11 cellular contexts compared by ENCODE assay signal in genomic region chr7:50657341-50657873, GRCh38.
A peak's percentile ranks its signal among the peaks of the same experiment; 100 is the strongest.
DNase-seq lines count a peak whose midpoint lies in the region; ATAC-seq and TF ChIP-seq lines count a peak whose summit lies in the region.
"Had no signal": no experiment of that assay in that cellular context is flagged by ENCODE, and none has a peak within 500 bp of the region (broad histone marks: within the 10 kb centered on the region; RNA-seq: fewer than 3 reads in every experiment).

No MANE protein-coding gene starts in this region.

- intact Hi-C loops in heart right ventricle (cut with DNase I) (loop anchor here in 1 of 10 donors (10.0 kb wide), 1 partner anchor 137 kb away; no protein-coding TSS in a partner anchor), posterior vena cava (cut with DNase I) (no loop called here)

- H3K27me3 ChIP-seq in AG04450 (ENCODE audit: control insufficient read depth, insufficient read depth, low read length), result no peaks in the 10 kb centered on the region
- H3K27me3 ChIP-seq in adipocyte (replicated peaks; ENCODE audit: control insufficient read depth, insufficient read depth, low read length), result no peaks in the 10 kb centered on the region
- no peaks in the 10 kb centered on the region for H3K27me3 ChIP-seq in heart right ventricle

- CTCF ChIA-PET in AG04450 (lab: Charles Lee), result no interaction called here

- WGBS in heart right ventricle, 2 donors, result 13 to 38% methylated on average over 9 of the region's 9 CpGs

- H3K36me3 ChIP-seq in adipocyte (ENCODE audit: control insufficient read depth, insufficient read depth, low read length, severe bottlenecking) (peaks cover 10% of the 10 kb centered on the region), heart right ventricle (peaks cover 0 to 31% (median 0%) of the 10 kb centered on the region in 9 donors)

- peak overlapping the region; percentile 18 for H3K9ac ChIP-seq in adipocyte (ENCODE audit: low read length)

- DNase-seq in AG04450 (ENCODE audit: low read depth, low spot score), result no peak
- peak; percentile 79 for DNase-seq in adipocyte (ENCODE audit: low read depth)
- peak in 1 of 2 donors; percentile 48 for DNase-seq in heart right ventricle
- DNase-seq in posterior vena cava (ENCODE audit: low spot score), result peak; percentile 93
- DNase-seq in AML-193 (lab: John Stamatoyannopoulos, UW), result no peak
- DNase-seq in NCI-H1092 treated with DMSO at 0.1 percent for 48 hours (lab: John Stamatoyannopoulos, UW), result no peak
- DNase-seq: activated CD4-positive, alpha-beta memory T cell treated with anti-CD3 and anti-CD28 coated beads, Interleukin-2, amount 10 ng/mL, durations not matched to agents 7 days and 5 days; central memory CD4-positive, alpha-beta T cell; NCI-H2029 treated with DMSO at 0.1 percent for 48 hours had no signal

- H3K4me1 ChIP-seq in adipocyte (ENCODE audit: control insufficient read depth, insufficient read depth, low read length), result peaks cover 63% of the 10 kb centered on the region
- H3K4me1 ChIP-seq in heart right ventricle, result peaks cover 56 to 96% (median 87%) of the 10 kb centered on the region in 9 donors

- H3K9me3 ChIP-seq in AG04450 (ENCODE audit: control insufficient read depth, insufficient read depth, low read length), result no peaks in the 10 kb centered on the region
- H3K9me3 ChIP-seq in adipocyte (ENCODE audit: control insufficient read depth, low read length), result no peaks in the 10 kb centered on the region
- no peaks in the 10 kb centered on the region for H3K9me3 ChIP-seq in heart right ventricle

- no peak overlapping the region for H3K27ac ChIP-seq in AG04450 (ENCODE audit: low read depth, low read length)
- peak overlapping the region; percentile 19 to 84 (median 64) for H3K27ac ChIP-seq in heart right ventricle

- H3K4me3 ChIP-seq in AG04450 (ENCODE audit: low read depth, low read length), result no peak overlapping the region
- H3K4me3 ChIP-seq in adipocyte (ENCODE audit: low read length), result no peak overlapping the region
- H3K4me3 ChIP-seq in heart right ventricle, result no peak overlapping the region

- TF ChIP-seq CTCF in AG04450 (IDR thresholded peaks at IDR 0.05; ENCODE audit: low read depth, low read length) (peak; percentile 11; the same call in 1 of the 2 replicates), heart right ventricle (IDR thresholded peaks at IDR 0.05) (peak in 6 of 9 donors; percentile 10 to 45 (median 22))

- POLR2A ChIA-PET in AG04450 (lab: Yijun Ruan, JAX), result no interaction called here

- ATAC-seq in heart right ventricle, result peak in 7 of 8 donors; percentile 20 to 72 (median 57)
- ATAC-seq in HG03432 (IDR thresholded peaks at IDR 0.05; ENCODE audit: unreplicated experiment), result no peak
- ATAC-seq in HG03045 (IDR thresholded peaks at IDR 0.05; ENCODE audit: unreplicated experiment), result no peak

Comparison
In these comparisons a context has a peak if more than half of its experiments do, and no peak if none do; other contexts are left out.
1. DNase-seq: peak in adipocyte (single experiment) and posterior vena cava (single experiment); none in AG04450 (single experiment), AML-193 (0 of 2) and NCI-H1092 treated with DMSO at 0.1 percent for 48 hours (single experiment).
2. ATAC-seq: peak in heart right ventricle (7 of 8); none in HG03432 (single experiment) and HG03045 (single experiment).